Comparison of ENCODE assay signal across 12 cellular contexts in genomic region chr9:112338561-112338960, GRCh38. TPM values are rescaled to one million over a fixed set of nuclear protein-coding genes. Genes with fewer than 3 reads are reported as not detected.
DNase-seq lines count a peak whose midpoint lies in the region; ATAC-seq and TF ChIP-seq lines count a peak whose summit lies in the region.
"Had no signal": no experiment of that assay in that cellular context is flagged by ENCODE, and none has a peak within 500 bp of the region (broad histone marks: within the 10 kb centered on the region; RNA-seq: fewer than 3 reads in every experiment).

No MANE protein-coding gene starts in this region.

- ATAC-seq in Right ventricle myocardium superior (ENCODE audit: poor library complexity): no peak
- ATAC-seq in HG02588 (IDR thresholded peaks at IDR 0.05; ENCODE audit: unreplicated experiment): no peak

- H2BK15ac ChIP-seq in mesenchymal stem cell (ENCODE audit: low read depth, poor library complexity, severe bottlenecking): no peak overlapping the region

- POLR2A ChIA-PET in CD4-positive, alpha-beta memory T cell (lab: Charles Lee; ENCODE audit: partially characterized antibody): no interaction called here

- H3K36me3 Mint-ChIP-seq in CD4-positive, alpha-beta memory T cell: peaks cover 0 to 6% of the 10 kb centered on the region in 2 donors

- no peak overlapping the region for H2BK120ac ChIP-seq in mesenchymal stem cell (ENCODE audit: low read depth, low read length)

- H3K79me1 ChIP-seq in mesenchymal stem cell (replicated peaks; ENCODE audit: low read length, poor library complexity, severe bottlenecking): no peaks in the 10 kb centered on the region

- no peak overlapping the region for H3K14ac ChIP-seq in mesenchymal stem cell (ENCODE audit: low read length in 2 of 2)

- no peak overlapping the region for H3K23ac ChIP-seq in mesenchymal stem cell (ENCODE audit: low read length in 2 of 2)

- H2AK5ac ChIP-seq in mesenchymal stem cell (ENCODE audit: low read length, severe bottlenecking): no peak overlapping the region

- H3K9me3 Mint-ChIP-seq in CD4-positive, alpha-beta memory T cell: no peaks in the 10 kb centered on the region
- H3K9me3 Mint-ChIP-seq: CD4-positive, alpha-beta T cell had no signal

- no TSS peak for BruUV-seq in mammary epithelial cell (replicated peaks; lab: Mats Ljungman, UMichigan)

- no peak overlapping the region for H2BK5ac ChIP-seq in mesenchymal stem cell (ENCODE audit: low read depth, low read length, poor library complexity, severe bottlenecking)

- H3K18ac ChIP-seq in mesenchymal stem cell (ENCODE audit: low read depth in 1 of 2, low read length in 2 of 2): no peak overlapping the region

- H3K4me3 ChIP-seq in AG09309 (ENCODE audit: control insufficient read depth, low read depth, low read length): no peak overlapping the region
- no peak overlapping the region for H3K4me3 ChIP-seq in mammary epithelial cell (replicated peaks in 1 of 3; ENCODE audit: insufficient read depth in 1 of 3, low read depth in 2 of 3, low read length in 3 of 3)
- no peak overlapping the region for H3K4me3 ChIP-seq in mesenchymal stem cell (ENCODE audit: insufficient read depth in 1 of 2, low read depth in 1 of 2, low read length in 2 of 2)
- no peak overlapping the region for H3K4me3 ChIP-seq in CD4-positive, alpha-beta memory T cell (ENCODE audit: low read length in 2 of 2)
- H3K4me3 ChIP-seq: Peyer's patch, uterus had no signal

- H3K4me1 ChIP-seq in mammary epithelial cell (ENCODE audit: insufficient read depth, low read length): peaks cover 22% of the 10 kb centered on the region
- H3K4me1 ChIP-seq in mesenchymal stem cell (ENCODE audit: control insufficient read depth, insufficient read depth, low read depth, low read length): peaks cover 5% of the 10 kb centered on the region
- peaks cover 8% of the 10 kb centered on the region for H3K4me1 ChIP-seq in CD4-positive, alpha-beta memory T cell (ENCODE audit: insufficient read depth, low read length)
- H3K4me1 ChIP-seq: Peyer's patch, uterus had no signal

- no peak overlapping the region for H4K91ac ChIP-seq in mesenchymal stem cell (ENCODE audit: low read length)

- H3K4me2 ChIP-seq in mammary epithelial cell (ENCODE audit: insufficient read depth, low read depth, low read length): no peak overlapping the region
- H3K4me2 ChIP-seq in mesenchymal stem cell (ENCODE audit: low read length, poor library complexity, severe bottlenecking): no peak overlapping the region

- H3K4me3 Mint-ChIP-seq in CD4-positive, alpha-beta memory T cell: no peak overlapping the region
- H3K4me3 Mint-ChIP-seq: CD4-positive, alpha-beta T cell had no signal

- H3K9me3 ChIP-seq in mammary epithelial cell (replicated peaks; ENCODE audit: insufficient read depth, low read length) (no peaks in the 10 kb centered on the region), mesenchymal stem cell (ENCODE audit: control insufficient read depth, low read length) (no peaks in the 10 kb centered on the region)
- H3K9me3 ChIP-seq in CD4-positive, alpha-beta memory T cell (ENCODE audit: control insufficient read depth in 1 of 2, low read length in 2 of 2): no peaks in the 10 kb centered on the region
- H3K9me3 ChIP-seq: Peyer's patch, uterus had no signal

- no peaks in the 10 kb centered on the region for H3K79me2 ChIP-seq in mammary epithelial cell (ENCODE audit: insufficient read depth, low read length)

- CTCF ChIA-PET in mammary epithelial cell (lab: Charles Lee; ENCODE audit: low non-redundant PET): no interaction called here
- CTCF ChIA-PET in CD4-positive, alpha-beta memory T cell (lab: Charles Lee; ENCODE audit: partially characterized antibody): no interaction called here

- H3K27ac ChIP-seq in mammary epithelial cell (ENCODE audit: insufficient read depth, low read depth, low read length): no peak overlapping the region
- H3K27ac ChIP-seq in mesenchymal stem cell (ENCODE audit: low read length, poor library complexity, severe bottlenecking): peak overlapping the region; percentile 28
- H3K27ac ChIP-seq in CD4-positive, alpha-beta memory T cell (ENCODE audit: low read depth, low read length): no peak overlapping the region
- H3K27ac ChIP-seq: uterus had no signal

- peaks cover 4 to 11% (median 4%) of the 10 kb centered on the region in 4 donors for H3K4me1 Mint-ChIP-seq in CD4-positive, alpha-beta memory T cell

- in situ Hi-C loops in mammary epithelial cell (cut with MboI; ENCODE audit: low sequenced_read_pairs in 2 of 2): no loop called here

- H3K27me3 ChIP-seq in mammary epithelial cell (ENCODE audit: insufficient read depth, low read length) (no peaks in the 10 kb centered on the region), mesenchymal stem cell (ENCODE audit: control insufficient read depth in 1 of 2, insufficient read depth in 1 of 2, low read length in 2 of 2) (no peaks in the 10 kb centered on the region)
- H3K27me3 ChIP-seq in CD4-positive, alpha-beta memory T cell (ENCODE audit: insufficient read depth, low read length): no peaks in the 10 kb centered on the region
- H3K27me3 ChIP-seq: Peyer's patch, uterus had no signal

- H3K27me3 Mint-ChIP-seq in CD4-positive, alpha-beta memory T cell: peaks cover 0 to 2% of the 10 kb centered on the region in 2 donors
- H3K27me3 Mint-ChIP-seq: CD4-positive, alpha-beta T cell had no signal

- 27% methylated on average over 3 of the region's 3 CpGs for WGBS in mammary epithelial cell (ENCODE audit: low coverage, missing lambda C conversion rate)
- 43% methylated on average over 3 of the region's 3 CpGs for WGBS in mesenchymal stem cell

- H3K9ac ChIP-seq in mammary epithelial cell (ENCODE audit: insufficient read depth, low read length) (no peak overlapping the region), mesenchymal stem cell (ENCODE audit: low read length) (peak overlapping the region; percentile 20)

- intact Hi-C loops in mammary epithelial cell (cut with micrococcal nuclease) (no loop called here), Right ventricle myocardium superior (cut with DNase I) (no loop called here)
- intact Hi-C loops in CD4-positive, alpha-beta memory T cell (cut with micrococcal nuclease): no loop called here

- H4K20me1 ChIP-seq in mammary epithelial cell (ENCODE audit: insufficient read depth, low read length): no peaks in the 10 kb centered on the region

- dilution Hi-C loops in mammary epithelial cell (cut with HindIII; ENCODE audit: low sequenced_read_pairs): no loop called here

- no peak for TF ChIP-seq CTCF in AG09309 (IDR thresholded peaks at IDR 0.05; ENCODE audit: control insufficient read depth, insufficient read depth, low read depth, low read length, missing control alignments)
- TF ChIP-seq CTCF in mammary epithelial cell (conservative IDR thresholded peaks at IDR 0.05 in 1 of 2, IDR thresholded peaks at IDR 0.05 in 1 of 2; ENCODE audit: extremely low read depth in 1 of 2, insufficient read depth in 1 of 2, low read depth in 1 of 2, low read length in 2 of 2): no peak

- H4K8ac ChIP-seq in mesenchymal stem cell (ENCODE audit: low read length): no peak overlapping the region

- no peaks in the 10 kb centered on the region for H3K36me3 ChIP-seq in mammary epithelial cell (ENCODE audit: insufficient read depth, low read length)
- H3K36me3 ChIP-seq in mesenchymal stem cell (ENCODE audit: control insufficient read depth in 1 of 2, insufficient read depth in 2 of 2, low read depth in 1 of 2, low read length in 2 of 2): no peaks in the 10 kb centered on the region
- H3K36me3 ChIP-seq in CD4-positive, alpha-beta memory T cell (ENCODE audit: insufficient read depth, low read length): no peaks in the 10 kb centered on the region
- H3K36me3 ChIP-seq: Peyer's patch, uterus had no signal

- no peak overlapping the region for H3K4ac ChIP-seq in mesenchymal stem cell (ENCODE audit: low read depth in 1 of 2, low read length in 2 of 2)

- no peak overlapping the region for H3K27ac Mint-ChIP-seq in CD4-positive, alpha-beta memory T cell
- H3K27ac Mint-ChIP-seq: CD4-positive, alpha-beta T cell had no signal

- H2BK12ac ChIP-seq in mesenchymal stem cell (ENCODE audit: low read length in 2 of 2): no peak overlapping the region

- DNase-seq in AG09309 (ENCODE audit: low read depth) (peak; percentile 57), HT1080 (ENCODE audit: low read depth) (peak; percentile 38), mammary epithelial cell (peak; percentile 78), mesenchymal stem cell (peak; percentile 48), COR-L47 (lab: John Stamatoyannopoulos, UW) (no peak), Right ventricle myocardium superior (no peak)
- no peak for DNase-seq in CD4-positive, alpha-beta memory T cell
- DNase-seq: aorta; CD4-positive, alpha-beta T cell; uterus had no signal

- H2AFZ ChIP-seq in mammary epithelial cell (ENCODE audit: low read depth, low read length) (peak overlapping the region; percentile 69), mesenchymal stem cell (ENCODE audit: low read depth, low read length) (no peak overlapping the region)

RNA-seq across cellular contexts. Expression of gene PTBP3, which starts 5.1 kb away (rescaled TPM):
- 19.4 and 49.5 TPM in 2 replicates for total RNA-seq in HT1080 (2014; rRNA removed; shearing (Covaris generic))
- 37.0 and 50.2 TPM in 2 replicates for polyA plus RNA-seq in HT1080 (2015; cell fraction: cytosol; rRNA removed)
- 40.3 and 50.0 TPM in 2 replicates for polyA plus RNA-seq in HT1080 (2015; cell fraction: nucleus; rRNA removed)
- total RNA-seq in mammary epithelial cell (10 to 100 TPM; 73.2 to 95.9 TPM), Right ventricle myocardium superior (13.7 TPM)
- polyA plus RNA-seq in mammary epithelial cell: 71.9 TPM
- polyA minus RNA-seq in mammary epithelial cell: 142 TPM
- polyA plus RNA-seq in mesenchymal stem cell (2013, experiment 1 of 2): 26.7 TPM
- 25.9 TPM for polyA plus RNA-seq in mesenchymal stem cell (2013, experiment 2 of 2)
- 100 to 1,000 TPM; 133 to 139 TPM for total RNA-seq in CD4-positive, alpha-beta memory T cell
- polyA plus RNA-seq in CD4-positive, alpha-beta memory T cell: 10 to 100 TPM; 30.0 to 44.4 TPM

RNA-seq across cellular contexts. Expression of gene HSDL2, which starts 41.3 kb away (rescaled TPM):
- 14.4 and 21.6 TPM in 2 replicates for total RNA-seq in HT1080 (2014; rRNA removed; shearing (Covaris generic))
- 22.8 and 26.2 TPM in 2 replicates for polyA plus RNA-seq in HT1080 (2015; cell fraction: cytosol; rRNA removed)
- polyA plus RNA-seq in HT1080 (2015; cell fraction: nucleus; rRNA removed): 23.4 and 29.2 TPM in 2 replicates
- total RNA-seq in mammary epithelial cell (10 to 100 TPM; 33.5 to 34.2 TPM), Right ventricle myocardium superior (292 TPM)
- 28.2 TPM for polyA plus RNA-seq in mammary epithelial cell
- polyA minus RNA-seq in mammary epithelial cell: 20.9 TPM
- polyA plus RNA-seq in mesenchymal stem cell (2013, experiment 1 of 2): 17.9 TPM
- 18.1 TPM for polyA plus RNA-seq in mesenchymal stem cell (2013, experiment 2 of 2)
- 10 to 100 TPM; 12.4 to 15.3 TPM for total RNA-seq in CD4-positive, alpha-beta memory T cell
- polyA plus RNA-seq in CD4-positive, alpha-beta memory T cell: 10 to 100 TPM; 14.8 to 21.7 TPM

Comparison
In these comparisons a context has a peak if more than half of its experiments do, and no peak if none do; other contexts are left out.
1. DNase-seq: peak in AG09309 (single experiment), HT1080 (single experiment), mammary epithelial cell (single experiment) and mesenchymal stem cell (single experiment); none in COR-L47 (single experiment), CD4-positive, alpha-beta memory T cell (0 of 5) and Right ventricle myocardium superior (single experiment).